Comparison of ENCODE assay signal across 8 cellular contexts in genomic region chr16:28822520-28823290, GRCh38. TPM values are rescaled to one million over a fixed set of nuclear protein-coding genes. Genes with fewer than 3 reads are reported as not detected.
DNase-seq lines count a peak whose midpoint lies in the region; ATAC-seq and TF ChIP-seq lines count a peak whose summit lies in the region.

ATXN2L (plus strand) TSS chr16:28822999; CDS start chr16:28823260, 261 bp downstream.

- in situ Hi-C loops in GM23248 (cut with MboI) = no loop called here

- peak; percentile 78 to 82 for ATAC-seq in natural killer cell treated with Interleukin-12 subunit alpha and Interleukin-12 subunit beta and Interleukin-15 and Interleukin-18, amount 100 ng/mL, for 72 hours

- no peaks in the 10 kb centered on the region for H3K9me3 Mint-ChIP-seq in natural killer cell treated with Interleukin-12 subunit alpha and Interleukin-12 subunit beta and Interleukin-15 and Interleukin-18, amount 100 ng/mL, for 72 hours

- H3K36me3 Mint-ChIP-seq in natural killer cell treated with Interleukin-12 subunit alpha and Interleukin-12 subunit beta and Interleukin-15 and Interleukin-18, amount 100 ng/mL, for 72 hours = peaks cover 36% of the 10 kb centered on the region

- H2AFZ ChIP-seq in GM23248 = peak within 1 kb of the TSS; percentile 92

- peaks cover 78% of the 10 kb centered on the region for H3K79me2 ChIP-seq in GM23248 (ENCODE audit: insufficient read depth)

- CTCF ChIA-PET in RWPE1 (lab: Yijun Ruan, JAX) = no interaction called here

- POLR2A ChIA-PET in RWPE1 (lab: Yijun Ruan, JAX; ENCODE audit: low non-redundant PET) = interaction anchor here (0.6 kb wide), 1 partner anchor 15 kb away, joined by 3 read pairs; no protein-coding TSS in a partner anchor

- H3K4me3 ChIP-seq in GM23248 (peak within 1 kb of the TSS; percentile 91), fibroblast of pulmonary artery (replicated peaks; ENCODE audit: low read depth, low read length) (peak within 1 kb of the TSS; percentile 97)

- H3K9me2 ChIP-seq in GM23248 (ENCODE audit: insufficient read depth) = no peaks in the 10 kb centered on the region

- peak within 1 kb of the TSS; percentile 94 for H3K9ac ChIP-seq in GM23248

- 1% methylated on average over 37 to 70 of the region's 91 CpGs for WGBS in GM23248 (ENCODE audit: low coverage in 1 of 2, low lambda C conversion rate in 2 of 2, missing lambda C conversion rate in 2 of 2), 2 experiments

- H3F3A ChIP-seq in GM23248 (ENCODE audit: insufficient read depth) = peaks cover 4% of the 10 kb centered on the region; the same call in 1 of the 2 replicates

- H3K27ac ChIP-seq in GM23248 (peak within 1 kb of the TSS; percentile 89), RWPE1 (peak within 1 kb of the TSS; percentile 98)

- H3K4me1 ChIP-seq in GM23248 (ENCODE audit: insufficient read depth) = peaks cover 26% of the 10 kb centered on the region

- TF ChIP-seq CTCF in RWPE1 (conservative IDR thresholded peaks at IDR 0.05; ENCODE audit: low read depth) (no peak), fibroblast of pulmonary artery (IDR thresholded peaks at IDR 0.05; ENCODE audit: low read length, missing control alignments) (no peak)

- no peaks in the 10 kb centered on the region for H3K9me3 ChIP-seq in GM23248 (ENCODE audit: low read depth)

- no peaks in the 10 kb centered on the region for H3K27me3 Mint-ChIP-seq in natural killer cell treated with Interleukin-12 subunit alpha and Interleukin-12 subunit beta and Interleukin-15 and Interleukin-18, amount 100 ng/mL, for 72 hours

- peaks cover 22% of the 10 kb centered on the region for H3K36me3 ChIP-seq in GM23248 (ENCODE audit: low read depth)

- peak within 1 kb of the TSS; percentile 82 for H3K4me2 ChIP-seq in GM23248 (ENCODE audit: unreplicated experiment)

- H3K4me3 Mint-ChIP-seq in natural killer cell treated with Interleukin-12 subunit alpha and Interleukin-12 subunit beta and Interleukin-15 and Interleukin-18, amount 100 ng/mL, for 72 hours = peak within 1 kb of the TSS; percentile 99

- DNase-seq in DMS79 (lab: John Stamatoyannopoulos, UW) = peak; percentile 77
- peak; percentile 99 for DNase-seq in GM23248
- peak; percentile 95 for DNase-seq in LHCN-M2 (ENCODE audit: low read depth)
- peak; percentile 92 for DNase-seq in RWPE1 (ENCODE audit: low spot score)
- peak; percentile 93 for DNase-seq in activated T-helper 9 cell treated with anti-CD3 and anti-CD28 coated beads, Interleukin-2, amount 50 U/mL, for 16 hours (ENCODE audit: low read depth)
- peak; percentile 98 for DNase-seq in fibroblast of pulmonary artery (ENCODE audit: low read depth)
- DNase-seq in natural killer cell treated with Interleukin-12 subunit alpha and Interleukin-12 subunit beta and Interleukin-15 and Interleukin-18, amount 100 ng/mL, for 72 hours (ENCODE audit: low spot score) = peak; percentile 98
- peak; percentile 94 for DNase-seq in stimulated activated naive CD4-positive, alpha-beta T cell treated with Interleukin-2 at 50 U/mL for 16 hours (lab: John Stamatoyannopoulos, UW)

- H4K20me1 ChIP-seq in GM23248 (ENCODE audit: insufficient read depth) = peaks cover 6% of the 10 kb centered on the region; the same call in 1 of the 2 replicates

- H3K27me3 ChIP-seq in GM23248 (replicated peaks; ENCODE audit: insufficient read depth) = no peaks in the 10 kb centered on the region

- H3K27ac Mint-ChIP-seq in natural killer cell treated with Interleukin-12 subunit alpha and Interleukin-12 subunit beta and Interleukin-15 and Interleukin-18, amount 100 ng/mL, for 72 hours = peak within 1 kb of the TSS; percentile 97 to 98

- H3K4me1 Mint-ChIP-seq in natural killer cell treated with Interleukin-12 subunit alpha and Interleukin-12 subunit beta and Interleukin-15 and Interleukin-18, amount 100 ng/mL, for 72 hours (ENCODE audit: low read depth in 2 of 2) = peaks cover 34 to 42% of the 10 kb centered on the region in 2 donors

RNA-seq across cellular contexts. Expression of gene ATXN2L, which starts in this region (rescaled TPM):
- total RNA-seq in GM23248 (2014; rRNA removed; shearing (Covaris generic)) = 37.2 and 43.1 TPM in 2 replicates
- 50.7 and 53.1 TPM in 2 replicates for polyA plus RNA-seq in GM23248 (2016; fragmentation: Nextera tagmentation; extraction: Ambion mirVana)
- total RNA-seq in LHCN-M2 (2014; rRNA removed) = 41.7 and 54.5 TPM in 2 replicates
- polyA plus RNA-seq in LHCN-M2 (2012) = 60.7 TPM
- 100 to 1,000 TPM; 263 to 336 TPM for total RNA-seq in natural killer cell treated with Interleukin-12 subunit alpha and Interleukin-12 subunit beta and Interleukin-15 and Interleukin-18, amount 100 ng/mL, for 72 hours

Comparison
In these comparisons a context has a peak if more than half of its experiments do, and no peak if none do; other contexts are left out.
1. Peak in every context shown above with its lines: DNase-seq, ATAC-seq, H3K4me3 ChIP-seq and H3K27ac ChIP-seq.